Comparison of ENCODE assay signal across 14 cellular contexts in the genomic region with DNA sequence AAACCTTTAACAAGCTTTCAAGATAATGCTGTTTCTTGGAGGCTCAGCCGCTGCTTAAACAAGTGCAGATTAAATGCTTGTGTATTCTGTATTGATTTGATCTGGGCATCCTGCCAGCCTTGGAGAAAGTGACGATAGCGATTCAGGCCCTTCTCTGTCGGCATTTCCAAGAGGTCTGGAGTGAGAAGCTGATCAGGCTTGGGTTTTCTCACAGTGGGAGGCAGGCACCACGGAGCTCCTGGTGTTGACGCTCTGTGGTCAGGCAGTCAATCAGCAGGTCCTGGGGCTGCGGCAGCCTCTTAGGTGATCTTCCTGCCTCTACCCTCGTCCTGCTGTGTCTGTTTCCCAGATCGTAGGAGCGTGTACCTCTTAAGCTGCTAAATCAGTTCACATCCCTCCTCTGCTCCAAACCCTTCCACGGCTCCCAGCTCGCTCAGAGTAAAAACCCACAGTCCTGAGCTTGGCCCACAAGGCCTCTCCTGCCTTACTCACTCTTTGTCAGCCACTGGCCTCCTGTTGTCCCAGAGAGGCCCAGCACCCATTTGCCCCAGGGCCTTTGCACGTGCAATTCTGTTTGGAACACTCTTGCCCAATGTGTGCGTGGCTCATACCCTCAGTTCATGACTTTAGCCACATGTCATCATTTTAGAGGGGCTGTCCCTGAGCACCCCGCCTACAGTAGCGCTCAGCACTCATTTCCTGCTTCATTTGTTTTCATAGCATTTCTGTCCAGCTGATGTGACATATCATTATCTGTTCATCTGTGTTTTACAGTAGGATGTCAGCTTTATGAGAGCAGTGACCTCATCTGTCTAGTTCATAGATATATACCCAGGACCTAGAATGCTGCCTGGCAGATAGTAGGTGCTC. TPM values are rescaled to one million over a fixed set of nuclear protein-coding genes. Genes with fewer than 3 reads are reported as not detected.
A peak's percentile ranks its signal among the peaks of the same experiment; 100 is the strongest.
DNase-seq lines count a peak whose midpoint lies in the region; ATAC-seq and TF ChIP-seq lines count a peak whose summit lies in the region.
"Had no signal": no experiment of that assay in that cellular context is flagged by ENCODE, and none has a peak within 500 bp of the region (broad histone marks: within the 10 kb centered on the region; RNA-seq: fewer than 3 reads in every experiment).

No MANE protein-coding gene starts in this region.

- no peaks in the 10 kb centered on the region for H3K9me3 Mint-ChIP-seq in GM23338
- H3K9me3 Mint-ChIP-seq: effector memory CD8-positive, alpha-beta T cell had no signal

- H3K27me3 Mint-ChIP-seq in GM23338 (ENCODE audit: insufficient read depth, low read depth, poor library complexity), result peaks cover 2% of the 10 kb centered on the region

- no peak overlapping the region for H3K27ac ChIP-seq in GM23338 (ENCODE audit: low read depth)
- no peak overlapping the region for H3K27ac ChIP-seq in osteoblast (ENCODE audit: low read depth, low read length)
- peak overlapping the region in 2 of 4 donors; percentile 30 to 68 for H3K27ac ChIP-seq in tibial nerve
- no peak overlapping the region for H3K27ac ChIP-seq in ascending aorta
- H3K27ac ChIP-seq: BLaER1 treated with 17β-estradiol and CSF1 and Interleukin-3, amounts not matched to agents 10 nM and 100 nM; Peyer's patch had no signal

- intact Hi-C loops in ascending aorta (cut with DNase I), result no loop called here

- H3K4me3 ChIP-seq in GM23338 (no peak overlapping the region), epithelial cell of esophagus (ENCODE audit: low read length) (no peak overlapping the region), osteoblast (ENCODE audit: insufficient read depth, low read length) (no peak overlapping the region), tibial nerve (no peak overlapping the region), ascending aorta (no peak overlapping the region)
- H3K4me3 ChIP-seq: BLaER1 treated with 17β-estradiol and CSF1 and Interleukin-3, amounts not matched to agents 10 nM and 100 nM; Peyer's patch had no signal

- no peak overlapping the region for H3K27ac Mint-ChIP-seq in GM23338
- H3K27ac Mint-ChIP-seq: effector memory CD8-positive, alpha-beta T cell had no signal

- H3K4me1 Mint-ChIP-seq in GM23338, result peaks cover 25% of the 10 kb centered on the region

- H2AFZ ChIP-seq in GM23338, result no peak overlapping the region
- no peak overlapping the region for H2AFZ ChIP-seq in osteoblast (ENCODE audit: low read length)

- TF ChIP-seq EP300 in tibial nerve (IDR thresholded peaks at IDR 0.05), result no peak

- no peaks in the 10 kb centered on the region for H3K36me3 ChIP-seq in GM23338 (ENCODE audit: insufficient read depth)
- no peaks in the 10 kb centered on the region for H3K36me3 ChIP-seq in osteoblast (ENCODE audit: insufficient read depth, low read length)
- H3K36me3 ChIP-seq in tibial nerve, result no peaks in the 10 kb centered on the region
- H3K36me3 ChIP-seq in ascending aorta, result no peaks in the 10 kb centered on the region
- H3K36me3 ChIP-seq: BLaER1 treated with 17β-estradiol and CSF1 and Interleukin-3, amounts not matched to agents 10 nM and 100 nM; Peyer's patch had no signal

- peaks cover 11% of the 10 kb centered on the region; the same call in 1 of the 2 replicates for H4K20me1 ChIP-seq in GM23338 (replicated peaks; ENCODE audit: insufficient read depth)
- H4K20me1 ChIP-seq in osteoblast (ENCODE audit: insufficient read depth, low read length), result no peaks in the 10 kb centered on the region
- H4K20me1 ChIP-seq: BLaER1 treated with 17β-estradiol and CSF1 and Interleukin-3, amounts not matched to agents 10 nM and 100 nM had no signal

- H3K36me3 Mint-ChIP-seq in GM23338 (ENCODE audit: low read depth), result peaks cover 61% of the 10 kb centered on the region

- H3K79me2 ChIP-seq in GM23338 (replicated peaks; ENCODE audit: insufficient read depth) (peaks cover 64% of the 10 kb centered on the region), osteoblast (ENCODE audit: insufficient read depth, low read length) (no peaks in the 10 kb centered on the region)

- H3K9me2 ChIP-seq in GM23338 (ENCODE audit: insufficient read depth), result no peaks in the 10 kb centered on the region

- 61 to 73% methylated on average over 16 of the region's 16 CpGs for WGBS in tibial nerve, 2 donors

- no peak overlapping the region for H3K4me3 Mint-ChIP-seq in GM23338
- H3K4me3 Mint-ChIP-seq: effector memory CD8-positive, alpha-beta T cell had no signal

- peak; percentile 40 for ATAC-seq in GM23338
- ATAC-seq: effector memory CD8-positive, alpha-beta T cell had no signal

- H3K27me3 ChIP-seq in GM23338 (ENCODE audit: insufficient read depth), result no peaks in the 10 kb centered on the region
- no peaks in the 10 kb centered on the region for H3K27me3 ChIP-seq in osteoblast (ENCODE audit: insufficient read depth, low read length)
- no peaks in the 10 kb centered on the region for H3K27me3 ChIP-seq in tibial nerve
- H3K27me3 ChIP-seq in ascending aorta, result no peaks in the 10 kb centered on the region
- H3K27me3 ChIP-seq: Peyer's patch had no signal

- TF ChIP-seq CTCF in GM23338 (conservative IDR thresholded peaks at IDR 0.05; ENCODE audit: low read depth in 2 of 2) (no peak), epithelial cell of esophagus (IDR thresholded peaks at IDR 0.05; ENCODE audit: insufficient read depth, low read depth, low read length, missing control alignments) (no peak), osteoblast (IDR thresholded peaks at IDR 0.05; ENCODE audit: extremely low read depth, low read depth, low read length) (no peak), tibial nerve (IDR thresholded peaks at IDR 0.05) (no peak), ascending aorta (IDR thresholded peaks at IDR 0.05) (no peak)

- H3F3A ChIP-seq in GM23338 (replicated peaks; ENCODE audit: low read depth), result no peaks in the 10 kb centered on the region

- H3K9me3 ChIP-seq in osteoblast (ENCODE audit: low read depth, low read length) (no peaks in the 10 kb centered on the region), tibial nerve (peaks cover 0 to 2% (median 0%) of the 10 kb centered on the region in 4 donors), ascending aorta (no peaks in the 10 kb centered on the region)
- H3K9me3 ChIP-seq: Peyer's patch had no signal

- DNase-seq in COLO668 (lab: John Stamatoyannopoulos, UW; ENCODE audit: unreplicated experiment) (peak; percentile 55), GM23338 (ENCODE audit: low spot score) (no peak), NCI-H69 (lab: John Stamatoyannopoulos, UW) (peak; percentile 11), epithelial cell of esophagus (ENCODE audit: low read depth) (peak; percentile 3), GM19238 (ENCODE audit: insufficient read length, low spot score) (no peak), osteoblast (ENCODE audit: insufficient read length, low spot score, missing footprints) (no peak), tibial nerve (ENCODE audit: low spot score in 2 of 2) (no peak), ascending aorta (ENCODE audit: low spot score in 2 of 2) (no peak)
- DNase-seq: activated CD8-positive, alpha-beta memory T cell treated with anti-CD3 and anti-CD28 coated beads, Interleukin-2, amount 50 U/mL, for 4 hours; amniotic stem cell; effector memory CD8-positive, alpha-beta T cell; Peyer's patch; T1000 had no signal

- H3K4me1 ChIP-seq in GM23338 (ENCODE audit: insufficient read depth), result peaks cover 16% of the 10 kb centered on the region
- no peaks in the 10 kb centered on the region for H3K4me1 ChIP-seq in osteoblast (ENCODE audit: insufficient read depth, low read length)
- no peaks in the 10 kb centered on the region for H3K4me1 ChIP-seq in tibial nerve
- no peaks in the 10 kb centered on the region for H3K4me1 ChIP-seq in ascending aorta
- H3K4me1 ChIP-seq: Peyer's patch had no signal

- no peak for TF ChIP-seq POLR2A in tibial nerve (IDR thresholded peaks at IDR 0.05)

- no peak overlapping the region for H3K4me2 ChIP-seq in GM23338
- no peak overlapping the region for H3K4me2 ChIP-seq in osteoblast (ENCODE audit: insufficient read depth, low read length)

TF ChIP-seq in GM23338, 12 proteins besides CTCF, POLR2A, EP300 and RAD21 (continues in another document):
- TF ChIP-seq JUNB (IDR thresholded peaks at IDR 0.05; ENCODE audit: unreplicated experiment) (no peak), ZNF114 (CRISPR knock-in tag; IDR thresholded peaks at IDR 0.05) (no peak), ETS1 (IDR thresholded peaks at IDR 0.05) (no peak), EZH2phosphoT487 (IDR thresholded peaks at IDR 0.05; ENCODE audit: unreplicated experiment) (no peak), POLR2AphosphoS5 (IDR thresholded peaks at IDR 0.05; ENCODE audit: low read depth) (no peak), STAT1 (IDR thresholded peaks at IDR 0.05; ENCODE audit: unreplicated experiment) (no peak)

RNA-seq across cellular contexts. Expression of gene TMEM132B, which starts 34.5 kb away (rescaled TPM):
- 42.6 and 47.6 TPM in 2 replicates for total RNA-seq in GM23338 (2014; rRNA removed; shearing (Covaris generic))
- polyA plus RNA-seq in GM23338 (2016; fragmentation: Nextera tagmentation; extraction: Ambion mirVana), result 8.3 and 9.1 TPM in 2 replicates
- 0.72 and 1.5 TPM in 2 replicates for total RNA-seq in osteoblast
- total RNA-seq in tibial nerve, result 10 to 100 TPM; 17.8 to 38.0 (median 29.4) TPM
- 1.1 TPM for total RNA-seq in ascending aorta

Comparison
In these comparisons a context has a peak if more than half of its experiments do, and no peak if none do; other contexts are left out.
1. DNase-seq: peak in COLO668 (single experiment), NCI-H69 (single experiment) and epithelial cell of esophagus (single experiment); none in GM23338 (single experiment), GM19238 (single experiment), osteoblast (single experiment), tibial nerve (0 of 2) and ascending aorta (0 of 2).